1 cellular context compared by ENCODE assay signal in genomic region chr12:57085999-57086950, GRCh38.
TF ChIP-seq lines count a peak whose summit lies in the region.

No MANE protein-coding gene starts in this region.

TF ChIP-seq in K562, 482 proteins besides CTCF, POLR2A, EP300 and RAD21 (continued from another document and continues in another):
- TF ChIP-seq CHD7 (IDR thresholded peaks at IDR 0.05; ENCODE audit: low read depth, low read length): no peak
- TF ChIP-seq HDAC2 (IDR thresholded peaks at IDR 0.05): peak; percentile 58; the same call in 1 of the 2 replicates
- no peak for TF ChIP-seq RBM15 (IDR thresholded peaks at IDR 0.05; ENCODE audit: insufficient read depth, low read length)
- TF ChIP-seq ARHGAP35 (IDR thresholded peaks at IDR 0.05; ENCODE audit: partially characterized antibody): no peak
- no peak for TF ChIP-seq SMARCB1 (IDR thresholded peaks at IDR 0.05; ENCODE audit: insufficient read length, low read depth)
- TF ChIP-seq GATAD2B (IDR thresholded peaks at IDR 0.05; ENCODE audit: borderline replicate concordance): no peak
- TF ChIP-seq U2AF2 (optimal IDR thresholded peaks at IDR 0.05; ENCODE audit: low read depth, low read length): no peak
- TF ChIP-seq UBTF (IDR thresholded peaks at IDR 0.05; ENCODE audit: borderline replicate concordance in 1 of 2, low read depth in 2 of 2, low read length in 2 of 2): 0 out of 4 replicates have a peak, but pooled peaks of 1 of the 2 experiments have one; percentile 10
- no peak for TF ChIP-seq SIX5 (IDR thresholded peaks at IDR 0.05; ENCODE audit: borderline replicate concordance in 1 of 2, insufficient read depth in 1 of 2, low read depth in 1 of 2, low read length in 2 of 2)
- TF ChIP-seq ZNF766 (CRISPR knock-in tag; conservative IDR thresholded peaks at IDR 0.05): no peak
- TF ChIP-seq XRCC4 (IDR thresholded peaks at IDR 0.05; ENCODE audit: extremely low read depth, insufficient read depth, insufficient read length): no peak
- TF ChIP-seq BRCA1 (IDR thresholded peaks at IDR 0.05): no peak
- no peak for TF ChIP-seq BRCA1 (CRISPR knock-in tag; IDR thresholded peaks at IDR 0.05)
- TF ChIP-seq STAT6 (CRISPR knock-in tag; IDR thresholded peaks at IDR 0.05): no peak
- TF ChIP-seq ZNF277 (CRISPR knock-in tag; IDR thresholded peaks at IDR 0.05; ENCODE audit: borderline replicate concordance): no peak
- TF ChIP-seq XRCC5 (IDR thresholded peaks at IDR 0.05; ENCODE audit: low read depth, low read length): 0 out of 2 replicates have a peak, but pooled peaks have one; percentile 15
- peak; percentile 73 for TF ChIP-seq MTA1 (IDR thresholded peaks at IDR 0.05; ENCODE audit: borderline replicate concordance)
- TF ChIP-seq NFE2 (IDR thresholded peaks at IDR 0.05; ENCODE audit: low read depth): peak; percentile 15; the same call in 1 of the 2 replicates
- TF ChIP-seq TAF1 (IDR thresholded peaks at IDR 0.05; ENCODE audit: control insufficient read depth, extremely low read depth, insufficient read depth, low read length, severe bottlenecking): peak; percentile 32
- TF ChIP-seq SRF (CRISPR knock-in tag; IDR thresholded peaks at IDR 0.05): no peak
- TF ChIP-seq ZBTB9 (CRISPR knock-in tag; IDR thresholded peaks at IDR 0.05): no peak
- no peak for TF ChIP-seq U2AF1 (optimal IDR thresholded peaks at IDR 0.05; ENCODE audit: low read depth, low read length)
- no peak for TF ChIP-seq GABPB1 (CRISPR knock-in tag; IDR thresholded peaks at IDR 0.05)
- no peak for TF ChIP-seq ILK (tag; IDR thresholded peaks at IDR 0.05; ENCODE audit: borderline replicate concordance, low read depth)
- no peak for TF ChIP-seq RREB1 (CRISPR knock-in tag; IDR thresholded peaks at IDR 0.05)
- no peak for TF ChIP-seq ZNF239 (CRISPR knock-in tag; IDR thresholded peaks at IDR 0.05)
- no peak for TF ChIP-seq USF1 (CRISPR knock-in tag; IDR thresholded peaks at IDR 0.05)
